ENCODE assay signal across 19 cellular contexts in the genomic region with DNA sequence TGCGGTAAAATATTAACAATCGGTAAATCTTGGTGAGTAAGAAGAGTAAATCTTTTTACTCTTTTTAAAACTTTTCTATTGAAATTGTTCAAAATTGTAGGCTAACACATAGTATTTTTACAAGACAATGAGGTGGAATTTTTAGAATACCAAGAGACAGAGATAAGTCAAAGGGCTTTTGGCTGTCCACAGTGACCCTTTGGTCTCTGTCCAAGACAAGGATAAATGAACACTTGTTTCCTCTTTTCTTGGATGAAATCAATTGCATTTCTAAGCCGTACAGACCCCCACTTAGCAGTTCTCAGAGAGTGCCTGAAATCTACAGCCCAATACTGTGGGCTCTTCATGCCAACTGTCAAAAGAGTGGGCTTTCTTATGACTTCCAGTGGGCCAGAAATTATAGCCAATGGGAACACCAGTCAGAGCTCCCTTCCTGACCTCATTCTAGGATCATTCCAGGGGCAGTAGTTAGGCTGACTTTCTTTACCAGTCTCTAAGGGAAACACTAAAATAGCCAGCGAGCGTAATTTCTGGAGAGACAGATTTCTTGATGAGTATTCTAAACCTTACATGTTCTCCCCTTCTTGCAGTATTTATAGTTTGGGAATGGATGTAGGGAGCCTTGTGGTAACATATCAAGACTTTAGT.
A peak's percentile ranks its signal among the peaks of the same experiment; 100 is the strongest.
DNase-seq lines count a peak whose midpoint lies in the region; ATAC-seq, FAIRE-seq and TF ChIP-seq lines count a peak whose summit lies in the region.
"Had no signal": no experiment of that assay in that cellular context is flagged by ENCODE, and none has a peak within 500 bp of the region (broad histone marks: within the 10 kb centered on the region; RNA-seq: fewer than 3 reads in every experiment).

No MANE protein-coding gene starts in this region.

- FAIRE-seq in A549 (lab: Jason Lieb, UNC): no peak
- FAIRE-seq in endothelial cell of umbilical vein (lab: Jason Lieb, UNC): no peak

- intact Hi-C loops in endothelial cell of umbilical vein (cut with micrococcal nuclease): no loop called here
- intact Hi-C loops in natural killer cell (cut with micrococcal nuclease): no loop called here
- intact Hi-C loops in stomach (cut with DNase I; ENCODE audit: low total_unique reads): no loop called here
- intact Hi-C loops in OCI-LY7 (cut with micrococcal nuclease; ENCODE audit: unreplicated experiment): no loop called here

- H3K27ac ChIP-seq in A549: peak overlapping the region in 1 of 2 experiments; percentile 31; a peak in 3 of 6 replicates
- 0 out of 2 replicates have a peak overlapping the region, but pooled peaks have one; percentile 28 for H3K27ac ChIP-seq in GM23338 (ENCODE audit: low read depth)
- no peak overlapping the region for H3K27ac ChIP-seq in endothelial cell of umbilical vein (ENCODE audit: insufficient read depth, low read depth, low read length)
- no peak overlapping the region for H3K27ac ChIP-seq in stomach
- no peak overlapping the region for H3K27ac ChIP-seq in OCI-LY7 (ENCODE audit: low read depth, low read length, poor library complexity, severe bottlenecking)
- H3K27ac ChIP-seq: RWPE1, SJSA1 had no signal

- no peaks in the 10 kb centered on the region; the same call in 2 of the 3 replicates for H3K9me3 Mint-ChIP-seq in GM23338
- H3K9me3 Mint-ChIP-seq in natural killer cell: no peaks in the 10 kb centered on the region
- H3K9me3 Mint-ChIP-seq: CD4-positive, alpha-beta T cell had no signal

- H4K20me1 ChIP-seq in GM23338 (replicated peaks; ENCODE audit: insufficient read depth) (no peaks in the 10 kb centered on the region), endothelial cell of umbilical vein (replicated peaks; ENCODE audit: control insufficient read depth, extremely low read depth, insufficient read depth, low read length) (no peaks in the 10 kb centered on the region), OCI-LY7 (ENCODE audit: insufficient read depth, low read length) (no peaks in the 10 kb centered on the region)

- ATAC-seq in A549: no peak; a peak in 1 of 6 replicates
- ATAC-seq in GM23338: no peak
- no peak for ATAC-seq in natural killer cell
- ATAC-seq in GM19397 (IDR thresholded peaks at IDR 0.05; ENCODE audit: unreplicated experiment): no peak
- ATAC-seq: PC-3 had no signal

- H3K4me3 ChIP-seq in A549 (no peak overlapping the region), GM23338 (no peak overlapping the region), endothelial cell of umbilical vein (replicated peaks in 1 of 3; ENCODE audit: insufficient read depth in 1 of 3, low read depth in 1 of 3, low read length in 3 of 3) (no peak overlapping the region), stomach (no peak overlapping the region), OCI-LY7 (ENCODE audit: low read depth, low read length, poor library complexity, severe bottlenecking) (no peak overlapping the region)
- H3K4me3 ChIP-seq: SJSA1 had no signal

- no peak for TF ChIP-seq CTCF in A549 (IDR thresholded peaks at IDR 0.05)
- no peak for TF ChIP-seq CTCF in GM23338 (conservative IDR thresholded peaks at IDR 0.05; ENCODE audit: low read depth in 2 of 2)
- no peak for TF ChIP-seq CTCF in endothelial cell of umbilical vein (IDR thresholded peaks at IDR 0.05; ENCODE audit: extremely low read depth in 1 of 2, insufficient read depth in 1 of 2, low read depth in 1 of 2, low read length in 2 of 2)
- TF ChIP-seq CTCF in natural killer cell (IDR thresholded peaks at IDR 0.05): no peak
- no peak for TF ChIP-seq CTCF in stomach (IDR thresholded peaks at IDR 0.05)
- TF ChIP-seq CTCF in OCI-LY7 (conservative IDR thresholded peaks at IDR 0.05; ENCODE audit: low read length): no peak

- peaks cover 5% of the 10 kb centered on the region; the same call in 1 of the 3 replicates for H3K36me3 Mint-ChIP-seq in GM23338 (ENCODE audit: low read depth)
- H3K36me3 Mint-ChIP-seq in natural killer cell: peaks cover 8% of the 10 kb centered on the region

- TF ChIP-seq POLR2A in A549 (IDR thresholded peaks at IDR 0.05; ENCODE audit: low read length): no peak
- TF ChIP-seq POLR2A in endothelial cell of umbilical vein (IDR thresholded peaks at IDR 0.05; ENCODE audit: low read depth, low read length): no peak
- no peak for TF ChIP-seq POLR2A in stomach (IDR thresholded peaks at IDR 0.05)

- DNase-seq in A549 (ENCODE audit: low read depth in 1 of 2, low spot score in 1 of 2) (no peak), GM23338 (ENCODE audit: low spot score) (no peak), endothelial cell of umbilical vein (ENCODE audit: low read depth, low spot score) (peak; percentile 17), natural killer cell (no peak), stomach (no peak), OCI-LY7 (ENCODE audit: low spot score) (no peak)
- no peak for DNase-seq in stimulated activated CD4-positive, alpha-beta T cell treated with anti-CD3 and anti-CD28 coated beads, Interleukin-2, amount 100 ng/mL, for 48 hours
- DNase-seq: Calu3; CD4-positive, alpha-beta T cell; DMS53; KBM-7; MV-4-11; NCI-H1417 treated with DMSO at 0.1 percent for 48 hours; NCI-H1930; NCI-H446 treated with DMSO at 0.1 percent for 48 hours; PC-3 had no signal

- H3K4me1 Mint-ChIP-seq in GM23338 (peaks cover 45% of the 10 kb centered on the region), natural killer cell (peaks cover 32 to 51% of the 10 kb centered on the region in 2 donors)

- TF ChIP-seq EP300 in A549 (IDR thresholded peaks at IDR 0.05) (no peak), stomach (IDR thresholded peaks at IDR 0.05) (no peak)

- no peaks in the 10 kb centered on the region for H3F3A ChIP-seq in GM23338 (replicated peaks; ENCODE audit: low read depth)

- H2AFZ ChIP-seq in GM23338: no peak overlapping the region
- H2AFZ ChIP-seq in endothelial cell of umbilical vein (ENCODE audit: low read depth, low read length): no peak overlapping the region
- H2AFZ ChIP-seq in OCI-LY7 (ENCODE audit: low read length): no peak overlapping the region

- POLR2A ChIA-PET in A549 (lab: Yijun Ruan, JAX) (no interaction called here), endothelial cell of umbilical vein (lab: Charles Lee) (no interaction called here), OCI-LY7 (lab: Charles Lee) (no interaction called here)

- H3K36me3 ChIP-seq in GM23338 (ENCODE audit: insufficient read depth): no peaks in the 10 kb centered on the region
- peaks cover 0 to 3% of the 10 kb centered on the region in 2 experiments for H3K36me3 ChIP-seq in endothelial cell of umbilical vein (ENCODE audit: control insufficient read depth in 2 of 2, extremely low read depth in 1 of 2, insufficient read depth in 2 of 2, low read length in 2 of 2)
- peaks cover 0 to 4% (median 0%) of the 10 kb centered on the region in 4 donors for H3K36me3 ChIP-seq in stomach
- no peaks in the 10 kb centered on the region for H3K36me3 ChIP-seq in OCI-LY7 (ENCODE audit: insufficient read depth, low read length)

- no peaks in the 10 kb centered on the region for H3K9me2 ChIP-seq in GM23338 (ENCODE audit: insufficient read depth)
- no peaks in the 10 kb centered on the region for H3K9me2 ChIP-seq in OCI-LY7 (ENCODE audit: insufficient read depth, low read length)

- H3K27me3 Mint-ChIP-seq in GM23338 (ENCODE audit: insufficient read depth, low read depth, poor library complexity) (peaks cover 1% of the 10 kb centered on the region), natural killer cell (ENCODE audit: low read depth in 2 of 2) (no peaks in the 10 kb centered on the region)
- H3K27me3 Mint-ChIP-seq: CD4-positive, alpha-beta T cell had no signal

- H3K9ac ChIP-seq in endothelial cell of umbilical vein (replicated peaks; ENCODE audit: extremely low read depth, insufficient read depth, low read length): no peak overlapping the region

- H3K79me2 ChIP-seq in GM23338 (replicated peaks; ENCODE audit: insufficient read depth) (no peaks in the 10 kb centered on the region), endothelial cell of umbilical vein (ENCODE audit: control insufficient read depth, insufficient read depth, low read length) (no peaks in the 10 kb centered on the region), OCI-LY7 (ENCODE audit: insufficient read depth, low read depth, low read length) (no peaks in the 10 kb centered on the region)

- H3K27me3 ChIP-seq in GM23338 (ENCODE audit: insufficient read depth) (no peaks in the 10 kb centered on the region), endothelial cell of umbilical vein (ENCODE audit: control insufficient read depth in 2 of 2, insufficient read depth in 2 of 2, low read length in 2 of 2) (no peaks in the 10 kb centered on the region), stomach (no peaks in the 10 kb centered on the region)
- H3K27me3 ChIP-seq: SJSA1 had no signal

- CTCF ChIA-PET in A549 (lab: Yijun Ruan, JAX): no interaction called here
- CTCF ChIA-PET in endothelial cell of umbilical vein (lab: Charles Lee): interaction anchor here (0.6 kb wide), 1 partner anchor 8 kb away, joined by 3 read pairs; no protein-coding TSS in a partner anchor
- CTCF ChIA-PET in OCI-LY7 (lab: Charles Lee; ENCODE audit: unreplicated experiment): no interaction called here

- H3K9me3 ChIP-seq in A549 (no peaks in the 10 kb centered on the region), endothelial cell of umbilical vein (replicated peaks; ENCODE audit: control insufficient read depth, insufficient read depth, low read length) (no peaks in the 10 kb centered on the region), stomach (no peaks in the 10 kb centered on the region), OCI-LY7 (ENCODE audit: low read length) (no peaks in the 10 kb centered on the region)
- H3K9me3 ChIP-seq: SJSA1 had no signal

- H3K9me1 ChIP-seq in endothelial cell of umbilical vein (replicated peaks; ENCODE audit: control insufficient read depth, extremely low read depth, insufficient read depth, low read length): no peaks in the 10 kb centered on the region

- BruUV-seq in endothelial cell of umbilical vein (replicated peaks; lab: Mats Ljungman, UMichigan) (no TSS peak), OCI-LY7 (replicated peaks; lab: Mats Ljungman, UMichigan) (no TSS peak)

- dilution Hi-C loops in endothelial cell of umbilical vein (cut with MboI; ENCODE audit: extremely low pct_ligation_motif_present, low sequenced_read_pairs): no loop called here

- H3K27ac Mint-ChIP-seq in GM23338: peak overlapping the region; percentile 53; the same call in 1 of the 2 replicates
- H3K27ac Mint-ChIP-seq in natural killer cell: peak overlapping the region; percentile 43 to 57
- H3K27ac Mint-ChIP-seq: CD4-positive, alpha-beta T cell had no signal

- H3K4me3 Mint-ChIP-seq in GM23338 (no peak overlapping the region), natural killer cell (no peak overlapping the region)
- H3K4me3 Mint-ChIP-seq: CD4-positive, alpha-beta T cell had no signal

- WGBS in A549 (ENCODE audit: missing lambda C conversion rate): 89% methylated on average over 5 of the region's 5 CpGs
- 80 to 92% (median 90%) methylated on average over 5 of the region's 5 CpGs for WGBS in stomach, 5 donors

- TF ChIP-seq RAD21 in A549 (conservative IDR thresholded peaks at IDR 0.05 in 1 of 2, IDR thresholded peaks at IDR 0.05 in 1 of 2): no peak

- peaks cover 43% of the 10 kb centered on the region for H3K4me1 ChIP-seq in A549
- peaks cover 47% of the 10 kb centered on the region for H3K4me1 ChIP-seq in GM23338 (ENCODE audit: insufficient read depth)
- H3K4me1 ChIP-seq in endothelial cell of umbilical vein (ENCODE audit: control insufficient read depth, extremely low read depth, insufficient read depth, low read length): peaks cover 17% of the 10 kb centered on the region
- peaks cover 0 to 47% (median 14%) of the 10 kb centered on the region in 4 donors for H3K4me1 ChIP-seq in stomach
- H3K4me1 ChIP-seq in OCI-LY7 (ENCODE audit: insufficient read depth, low read length, poor library complexity, severe bottlenecking): no peaks in the 10 kb centered on the region
- H3K4me1 ChIP-seq: SJSA1 had no signal

- H3K4me2 ChIP-seq in A549 (peak overlapping the region; percentile 1; the same call in 1 of the 3 replicates), GM23338 (no peak overlapping the region), endothelial cell of umbilical vein (ENCODE audit: insufficient read depth, low read length) (no peak overlapping the region), OCI-LY7 (ENCODE audit: low read length) (no peak overlapping the region)
